1 cellular context compared by ENCODE assay signal in genomic region chr3:117135207-117135606, GRCh38.
TF ChIP-seq lines count a peak whose summit lies in the region.

No MANE protein-coding gene starts in this region.

TF ChIP-seq in HepG2, 621 proteins besides CTCF, POLR2A, EP300 and RAD21 (continued from another document):
- no peak for TF ChIP-seq ZNF687 (CRISPR knock-in tag; IDR thresholded peaks at IDR 0.05)
- no peak for TF ChIP-seq UBTF (CRISPR knock-in tag; IDR thresholded peaks at IDR 0.05)
TF ChIP-seq in HepG2: peak in this region for 0.
